23 cellular contexts compared by ENCODE assay signal in the genomic region with DNA sequence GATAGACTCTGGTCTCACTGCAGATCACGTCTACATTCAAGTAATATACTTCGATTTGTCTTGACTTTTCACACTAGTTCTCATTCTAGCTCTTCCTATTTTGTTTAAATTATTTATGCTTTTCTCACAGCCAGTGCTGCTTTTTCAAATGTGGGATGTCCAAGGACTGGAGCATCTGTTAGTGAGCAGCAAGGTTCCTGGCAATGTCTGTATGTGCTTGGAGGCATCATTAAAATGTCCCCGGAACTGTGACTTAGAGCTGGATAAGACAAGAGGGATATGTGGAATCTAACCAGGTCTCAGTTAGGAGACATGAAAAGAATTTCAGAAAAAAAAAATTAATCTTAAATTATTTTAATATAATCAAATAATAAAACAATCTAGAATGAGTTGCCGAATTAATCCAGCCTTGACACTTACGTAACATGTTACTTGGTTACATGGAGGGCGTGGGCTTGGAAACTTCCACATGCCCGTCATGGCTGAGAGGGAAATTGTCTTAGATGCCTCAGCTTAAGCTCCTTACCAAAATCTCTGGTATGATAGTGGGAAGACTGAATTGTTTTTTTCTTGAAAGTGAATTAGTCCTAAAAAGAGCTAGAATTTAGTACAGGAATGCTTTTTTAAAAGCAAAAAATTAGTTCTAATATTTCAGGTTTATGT.
"Had no signal": no experiment of that assay in that cellular context is flagged by ENCODE, and none has a peak within 500 bp of the region (broad histone marks: within the 10 kb centered on the region; RNA-seq: fewer than 3 reads in every experiment).

No MANE protein-coding gene starts in this region.

- H3K9me3 Mint-ChIP-seq: activated T-cell treated with anti-CD3 and anti-CD28 coated beads, Interleukin-2, amount 50 U/mL, for 24 hours; activated T-helper 17 cell treated with anti-CD3 and anti-CD28 coated beads, Interleukin-2, amount 50 U/mL, for 72 hours; effector memory CD8-positive, alpha-beta T cell; memory B cell; nephron; stimulated activated naive CD8-positive, alpha-beta T cell treated with anti-CD3 and anti-CD28 coated beads, Interleukin-15, Interleukin-2, amounts not matched to agents 100 ng/mL and 50 ng/mL, for 24 hours; T-helper 2 cell treated with Interferon-gamma antibody and Interleukin-4, amounts not matched to agents 5 μg/mL and 100 μg/mL, for 36 hours had no signal

- H3K27ac Mint-ChIP-seq: activated naive CD8-positive, alpha-beta T cell; activated T-cell treated with anti-CD3 and anti-CD28 coated beads, Interleukin-2, amount 50 U/mL, for 24 hours; activated T-helper 17 cell treated with anti-CD3 and anti-CD28 coated beads, Interleukin-2, amount 50 U/mL, for 72 hours; effector memory CD8-positive, alpha-beta T cell; memory B cell; nephron; stimulated activated naive CD8-positive, alpha-beta T cell treated with anti-CD3 and anti-CD28 coated beads, Interleukin-15, Interleukin-2, amounts not matched to agents 100 ng/mL and 50 ng/mL, for 24 hours; T-helper 2 cell treated with Interferon-gamma antibody and Interleukin-4, amounts not matched to agents 5 μg/mL and 100 μg/mL, for 36 hours had no signal

- H3K27me3 Mint-ChIP-seq: memory B cell had no signal

- ATAC-seq: activated T-helper 17 cell treated with anti-CD3 and anti-CD28 coated beads, Interleukin-2, amount 50 U/mL, for 72 hours; effector memory CD8-positive, alpha-beta T cell; gastrocnemius medialis; heart left ventricle; left colon; pancreas; psoas muscle had no signal

- H3K4me1 Mint-ChIP-seq: activated T-helper 17 cell treated with anti-CD3 and anti-CD28 coated beads, Interleukin-2, amount 50 U/mL, for 72 hours; memory B cell; nephron had no signal

- DNase-seq: activated CD4-positive, alpha-beta T cell treated with anti-CD3 and anti-CD28 coated beads for 1 hour; activated CD4-positive, alpha-beta T cell treated with anti-CD3 and anti-CD28 coated beads, Interleukin-2, amount 50 U/mL, for 4 hours; activated CD8-positive, alpha-beta memory T cell treated with anti-CD3 and anti-CD28 coated beads for 24 hours; activated CD8-positive, alpha-beta memory T cell treated with anti-CD3 and anti-CD28 coated beads, Interleukin-2, amount 50 U/mL, for 4 hours; activated T-cell treated with anti-CD3 and anti-CD28 coated beads, Interleukin-2, amount 50 U/mL, for 24 hours; adrenal gland; brain microvascular endothelial cell; central memory CD4-positive, alpha-beta T cell; colonic mucosa; effector memory CD8-positive, alpha-beta T cell; gastrocnemius medialis; heart left ventricle; left colon; pancreas; psoas muscle; stimulated activated CD4-positive, alpha-beta T cell treated with anti-CD3 and anti-CD28 coated beads, Interleukin-12 subunit alpha, Interleukin-12 subunit beta, amount 100 ng/mL, for 4 hours; thyroid gland had no signal

- H3K36me3 Mint-ChIP-seq: activated naive CD8-positive, alpha-beta T cell; memory B cell had no signal

- H3K4me3 Mint-ChIP-seq: activated naive CD8-positive, alpha-beta T cell; activated T-cell treated with anti-CD3 and anti-CD28 coated beads, Interleukin-2, amount 50 U/mL, for 24 hours; activated T-helper 17 cell treated with anti-CD3 and anti-CD28 coated beads, Interleukin-2, amount 50 U/mL, for 72 hours; effector memory CD8-positive, alpha-beta T cell; memory B cell; nephron; stimulated activated naive CD8-positive, alpha-beta T cell treated with anti-CD3 and anti-CD28 coated beads, Interleukin-15, Interleukin-2, amounts not matched to agents 100 ng/mL and 50 ng/mL, for 24 hours; T-helper 2 cell treated with Interferon-gamma antibody and Interleukin-4, amounts not matched to agents 5 μg/mL and 100 μg/mL, for 36 hours had no signal
